Comparison of ENCODE assay signal across 6 cellular contexts in the genomic region with DNA sequence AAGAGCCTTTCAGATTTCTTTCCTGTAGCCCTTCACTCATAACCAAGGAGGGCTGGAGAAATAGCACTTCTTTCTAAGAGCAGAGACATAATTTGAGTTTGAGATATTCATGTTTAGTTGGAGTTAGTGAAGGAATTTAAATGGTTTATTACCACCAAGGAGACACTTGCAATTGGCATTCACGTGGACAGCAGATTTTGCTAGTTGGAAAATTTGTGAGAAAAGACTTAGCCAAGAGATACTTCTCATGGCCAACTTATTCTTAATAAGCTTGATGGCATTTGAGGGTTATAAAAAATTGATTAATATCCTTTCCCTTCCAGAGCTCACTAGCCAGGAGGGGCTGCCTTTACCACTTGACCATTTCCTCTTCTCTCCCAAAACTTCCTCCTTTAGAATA.
"Had no signal": no experiment of that assay in that cellular context is flagged by ENCODE, and none has a peak within 500 bp of the region (broad histone marks: within the 10 kb centered on the region; RNA-seq: fewer than 3 reads in every experiment).

No MANE protein-coding gene starts in this region.

- H3K4me3 ChIP-seq: K562 had no signal

- ATAC-seq: HepG2, K562 had no signal

- H3K27ac ChIP-seq: HL-60 had no signal

- DNase-seq: IMR-90, KBM-7, KG1 had no signal
